22 cellular contexts compared by ENCODE assay signal in genomic region chr12:16272222-16272621, GRCh38. TPM values are rescaled to one million over a fixed set of nuclear protein-coding genes. Genes with fewer than 3 reads are reported as not detected.
A peak's percentile ranks its signal among the peaks of the same experiment; 100 is the strongest.
DNase-seq lines count a peak whose midpoint lies in the region; ATAC-seq, FAIRE-seq and TF ChIP-seq lines count a peak whose summit lies in the region.
"Had no signal": no experiment of that assay in that cellular context is flagged by ENCODE, and none has a peak within 500 bp of the region (broad histone marks: within the 10 kb centered on the region; RNA-seq: fewer than 3 reads in every experiment).

No MANE protein-coding gene starts in this region.

- ATAC-seq in HG03342 (IDR thresholded peaks at IDR 0.05; ENCODE audit: unreplicated experiment) (no peak), sciatic nerve (no peak)

- intact Hi-C loops in sciatic nerve (cut with DNase I): no loop called here

- no peaks in the 10 kb centered on the region for H3K36me3 ChIP-seq in bronchial epithelial cell (ENCODE audit: control insufficient read depth, insufficient read depth, low read length)
- H3K36me3 ChIP-seq: MG63 had no signal

- H3K27me3 ChIP-seq in bronchial epithelial cell (ENCODE audit: control insufficient read depth, insufficient read depth, low read length): no peaks in the 10 kb centered on the region
- H3K27me3 ChIP-seq: MG63 had no signal

- peak; percentile 11 for DNase-seq in AG20443 (ENCODE audit: low spot score)
- DNase-seq in LHCN-M2 (ENCODE audit: low read depth): peak; percentile 20
- peak; percentile 80 for DNase-seq in bronchial epithelial cell (ENCODE audit: low read depth)
- DNase-seq in skeletal muscle cell (ENCODE audit: low read depth): peak; percentile 16
- no peak for DNase-seq in DMS53 (lab: John Stamatoyannopoulos, UW)
- no peak for DNase-seq in stimulated activated CD4-positive, alpha-beta T cell treated with anti-CD3 and anti-CD28 coated beads, Interleukin-4, amount 100 ng/mL, for 4 hours
- DNase-seq in sciatic nerve (ENCODE audit: low spot score): no peak
- DNase-seq: ACHN, AML-193, DMS79 treated with DMSO at 0.1 percent for 48 hours, H7, HFFc6, MG63, NCI-H1092 treated with DMSO at 0.1 percent for 48 hours, NCI-H2081 treated with DMSO at 0.1 percent for 48 hours, NCI-H510A, NCI-H82, PC-9, SW 1271 had no signal

- no peak for TF ChIP-seq CTCF in bronchial epithelial cell (IDR thresholded peaks at IDR 0.05; ENCODE audit: insufficient read depth, low read length, severe bottlenecking)

- H3K4me3 ChIP-seq in bronchial epithelial cell (ENCODE audit: low read depth, low read length): no peak overlapping the region
- no peak overlapping the region for H3K4me3 ChIP-seq in skeletal muscle cell (ENCODE audit: low read depth, low read length)
- H3K4me3 ChIP-seq: MG63, PC-9 had no signal

- FAIRE-seq in bronchial epithelial cell (lab: Jason Lieb, UNC): peak; percentile 66

RNA-seq across cellular contexts. Expression of gene SLC15A5, which starts 5.3 kb away (rescaled TPM):
- total RNA-seq in LHCN-M2 (2014; rRNA removed): not detected in 2 replicates
- not detected for polyA plus RNA-seq in LHCN-M2 (2012)
- under 0.01 TPM in 1 of 2 replicates, not detected in the other for total RNA-seq in bronchial epithelial cell
- not detected for total RNA-seq in sciatic nerve
- total RNA-seq: G401, H7, HFFc6, PC-9, SK-MEL-5 had no signal

Comparison
In these comparisons a context has a peak if more than half of its experiments do, and no peak if none do; other contexts are left out.
1. DNase-seq: peak in AG20443 (single experiment), LHCN-M2 (single experiment), bronchial epithelial cell (single experiment) and skeletal muscle cell (single experiment); none in DMS53 (single experiment), stimulated activated CD4-positive, alpha-beta T cell treated with anti-CD3 and anti-CD28 coated beads, Interleukin-4, amount 100 ng/mL, for 4 hours (0 of 2) and sciatic nerve (single experiment).